In the genomic region with DNA sequence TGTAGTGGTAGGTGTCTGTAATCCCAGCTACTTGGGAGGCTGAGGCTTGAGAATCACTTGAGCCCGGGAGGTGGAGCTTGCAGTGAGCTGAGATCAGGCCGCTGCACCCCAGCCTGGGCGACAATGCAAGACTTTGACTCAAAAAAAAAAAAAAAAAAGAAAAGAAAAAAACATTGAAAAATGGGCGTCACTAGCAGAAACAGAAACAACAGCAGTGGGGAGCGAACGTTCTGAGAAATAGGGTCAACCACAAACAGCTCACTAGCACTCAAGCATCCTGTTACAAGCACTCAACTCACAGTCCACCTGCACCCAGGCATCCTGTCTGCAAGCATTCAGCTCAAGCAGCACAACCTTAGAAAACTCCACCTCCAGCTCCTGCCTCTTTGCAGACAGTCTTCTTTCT, we compare ENCODE assay signal across 8 cellular contexts. TPM values are rescaled to one million over a fixed set of nuclear protein-coding genes. Genes with fewer than 3 reads are reported as not detected.
DNase-seq lines count a peak whose midpoint lies in the region; ATAC-seq and TF ChIP-seq lines count a peak whose summit lies in the region.

No MANE protein-coding gene starts in this region.

- peak; percentile 70 for DNase-seq in NCI-H187 treated with DMSO at 0.1 percent for 48 hours (lab: John Stamatoyannopoulos, UW)
- DNase-seq in activated CD8-positive, alpha-beta T cell treated with anti-CD3 and anti-CD28 coated beads for 36 hours, result peak; percentile 89
- peak in 1 of 2 donors; percentile 68 for DNase-seq in left lung
- no peak for DNase-seq in H7
- DNase-seq in islet precursor cell, result no peak
- DNase-seq in HEK293T (ENCODE audit: extremely low spot score), result no peak

- peaks cover 0 to 47% of the 10 kb centered on the region in 2 donors for H3K4me1 ChIP-seq in left lung

- peaks cover 77% of the 10 kb centered on the region for H3K4me1 Mint-ChIP-seq in activated CD8-positive, alpha-beta T cell treated with anti-CD3 and anti-CD28 coated beads for 36 hours (ENCODE audit: low read depth)

- H3K4me3 ChIP-seq in left lung, result no peak overlapping the region
- no peak overlapping the region for H3K4me3 ChIP-seq in H7 (ENCODE audit: insufficient read depth, low read depth, low read length)

- POLR2A ChIA-PET in activated CD8-positive, alpha-beta T cell treated with anti-CD3 and anti-CD28 coated beads for 36 hours (lab: Charles Lee), result interaction anchor here (0.9 to 2.1 kb wide), 6 partner anchors 10 to 153 kb away, joined by 3 to 9 read pairs (median 5); a partner anchor contains a TSS
- POLR2A ChIA-PET in HEK293T (lab: Yijun Ruan, JAX), result no interaction called here

- peaks cover 56% of the 10 kb centered on the region for H3K36me3 Mint-ChIP-seq in activated CD8-positive, alpha-beta T cell treated with anti-CD3 and anti-CD28 coated beads for 36 hours (ENCODE audit: low read depth)

- CTCF ChIA-PET in activated CD8-positive, alpha-beta T cell treated with anti-CD3 and anti-CD28 coated beads for 36 hours (lab: Charles Lee), result interaction anchor here (0.7 to 1.8 kb wide), 11 partner anchors 9 to 218 kb away, joined by 3 to 7 read pairs (median 4); a partner anchor contains a TSS
- CTCF ChIA-PET in HEK293T (lab: Yijun Ruan, JAX), result no interaction called here

- H3K9me3 Mint-ChIP-seq in activated CD8-positive, alpha-beta T cell treated with anti-CD3 and anti-CD28 coated beads for 36 hours, result peaks cover 2% of the 10 kb centered on the region

- intact Hi-C loops in activated CD8-positive, alpha-beta T cell treated with anti-CD3 and anti-CD28 coated beads for 36 hours (cut with micrococcal nuclease), result loop anchor here (10.0 kb wide), 1 partner anchor 163 kb away; no protein-coding TSS in a partner anchor
- intact Hi-C loops in left lung (cut with DNase I), result no loop called here

- H3K27me3 ChIP-seq in left lung (no peaks in the 10 kb centered on the region), H7 (ENCODE audit: control insufficient read depth, insufficient read depth, low read length) (no peaks in the 10 kb centered on the region)

- no peaks in the 10 kb centered on the region for H3K9me3 ChIP-seq in left lung

- ATAC-seq in GM18508 (IDR thresholded peaks at IDR 0.05; ENCODE audit: insufficient read depth, unreplicated experiment) (peak; percentile 96), HG02588 (IDR thresholded peaks at IDR 0.05; ENCODE audit: unreplicated experiment) (peak; percentile 95), left lung (peak; percentile 81)
- ATAC-seq in activated CD8-positive, alpha-beta T cell treated with anti-CD3 and anti-CD28 coated beads for 36 hours, result peak; percentile 97

- peak overlapping the region; percentile 95 for H3K27ac Mint-ChIP-seq in activated CD8-positive, alpha-beta T cell treated with anti-CD3 and anti-CD28 coated beads for 36 hours

- H3K27ac ChIP-seq in left lung, result peak overlapping the region in 1 of 2 donors; percentile 45

- H3K27me3 Mint-ChIP-seq in activated CD8-positive, alpha-beta T cell treated with anti-CD3 and anti-CD28 coated beads for 36 hours, result no peaks in the 10 kb centered on the region

- H3K36me3 ChIP-seq in left lung (peaks cover 0 to 51% of the 10 kb centered on the region in 2 donors), H7 (replicated peaks; ENCODE audit: control insufficient read depth, insufficient read depth, low read length) (peaks cover 10% of the 10 kb centered on the region)

- no peak for TF ChIP-seq CTCF in activated CD8-positive, alpha-beta T cell treated with anti-CD3 and anti-CD28 coated beads for 36 hours (IDR thresholded peaks at IDR 0.05)
- no peak for TF ChIP-seq CTCF in left lung (IDR thresholded peaks at IDR 0.05)

- peak overlapping the region; percentile 66 for H3K4me3 Mint-ChIP-seq in activated CD8-positive, alpha-beta T cell treated with anti-CD3 and anti-CD28 coated beads for 36 hours

TF ChIP-seq in HEK293T, 16 proteins besides CTCF, POLR2A, EP300 and RAD21:
- TF ChIP-seq L3MBTL2 (conservative IDR thresholded peaks at IDR 0.05) (no peak), NFRKB (IDR thresholded peaks at IDR 0.05) (no peak), SUZ12 (IDR thresholded peaks at IDR 0.05) (no peak), LEF1 (IDR thresholded peaks at IDR 0.05; ENCODE audit: borderline replicate concordance) (no peak), BHLHE40 (IDR thresholded peaks at IDR 0.05; ENCODE audit: borderline replicate concordance) (no peak), FOXM1 (IDR thresholded peaks at IDR 0.05; ENCODE audit: borderline replicate concordance) (no peak)
TF ChIP-seq in HEK293T: peak in this region for 0.

RNA-seq across cellular contexts. Expression of a gene that starts 17.2 kb away (rescaled TPM):
- 10 to 100 TPM; 39.6 to 41.8 TPM for total RNA-seq in activated CD8-positive, alpha-beta T cell treated with anti-CD3 and anti-CD28 coated beads for 36 hours
- 10 to 100 TPM; 26.8 to 37.2 TPM for total RNA-seq in left lung
- total RNA-seq in H7 (2014; rRNA removed; shearing (Covaris generic)), result 3.7 and 3.8 TPM in 2 replicates

RNA-seq across cellular contexts. Expression of a gene that starts 45.3 kb away (rescaled TPM):
- 10 to 100 TPM; 51.2 to 51.8 TPM for total RNA-seq in activated CD8-positive, alpha-beta T cell treated with anti-CD3 and anti-CD28 coated beads for 36 hours
- total RNA-seq in left lung, result 10 to 100 TPM; 51.8 to 72.0 TPM
- total RNA-seq in H7 (2014; rRNA removed; shearing (Covaris generic)), result 67.0 and 68.9 TPM in 2 replicates

Comparison
In these comparisons a context has a peak if more than half of its experiments do, and no peak if none do; other contexts are left out.
1. DNase-seq: peak in NCI-H187 treated with DMSO at 0.1 percent for 48 hours (single experiment) and activated CD8-positive, alpha-beta T cell treated with anti-CD3 and anti-CD28 coated beads for 36 hours (single experiment); none in H7 (single experiment), islet precursor cell (single experiment) and HEK293T (single experiment).
2. Peak in every context shown above with its lines, with median percentiles within 50 percentile points of each other: ATAC-seq.